In genomic region chr17:17349724-17350106, GRCh38 we compare ENCODE assay signal across 15 cellular contexts. TPM values are rescaled to one million over a fixed set of nuclear protein-coding genes. Genes with fewer than 3 reads are reported as not detected.
DNase-seq lines count a peak whose midpoint lies in the region; ATAC-seq and TF ChIP-seq lines count a peak whose summit lies in the region.
"Had no signal": no experiment of that assay in that cellular context is flagged by ENCODE, and none has a peak within 500 bp of the region (broad histone marks: within the 10 kb centered on the region; RNA-seq: fewer than 3 reads in every experiment).

No MANE protein-coding gene starts in this region.

- TF ChIP-seq CTCF in HEK293 (tag by site-specific recombination; IDR thresholded peaks at IDR 0.05) = no peak
- no peak for TF ChIP-seq CTCF in sigmoid colon (IDR thresholded peaks at IDR 0.05)

- WGBS in sigmoid colon, 2 donors = 64 to 72% methylated on average over 14 of the region's 14 CpGs

- H3K36me3 ChIP-seq in HEK293 (ENCODE audit: control insufficient read depth in 2 of 2, insufficient read depth in 1 of 2, low read length in 2 of 2) = no peaks in the 10 kb centered on the region
- H3K36me3 ChIP-seq in sigmoid colon = peaks cover 0 to 6% (median 0%) of the 10 kb centered on the region in 4 donors

- H3K27ac ChIP-seq in HEK293 (ENCODE audit: extremely low read depth, low read depth, low read length) = no peak overlapping the region
- no peak overlapping the region for H3K27ac ChIP-seq in sigmoid colon

- peak; percentile 33 for DNase-seq in activated CD8-positive, alpha-beta memory T cell treated with anti-CD3 and anti-CD28 coated beads, Interleukin-2, amount 50 U/mL, for 48 hours
- DNase-seq in activated CD8-positive, alpha-beta memory T cell treated with anti-CD3 and anti-CD28 coated beads for 24 hours = no peak
- DNase-seq in islet precursor cell (peak; percentile 59), sigmoid colon (peak; percentile 46), superior temporal gyrus (ENCODE audit: extremely low spot score) (no peak)
- DNase-seq in stimulated activated CD4-positive, alpha-beta T cell treated with anti-CD3 and anti-CD28 coated beads, Interleukin-1b, Interleukin-23, amount 100 ng/mL, for 48 hours = no peak
- DNase-seq: GDM1, KBM-7, MV-4-11, NCI-H1930, NCI-H446 treated with DMSO at 0.1 percent for 48 hours, NCI-H748 treated with DMSO at 0.1 percent for 48 hours had no signal

- intact Hi-C loops in sigmoid colon (cut with DNase I) = no loop called here

- H3K4me3 ChIP-seq in HEK293 (ENCODE audit: low read depth, low read length) (no peak overlapping the region), sigmoid colon (no peak overlapping the region)
- H3K4me3 ChIP-seq: GM12878 had no signal

- H3K9me3 ChIP-seq in HEK293 (ENCODE audit: control insufficient read depth, insufficient read depth, low read depth, low read length) (no peaks in the 10 kb centered on the region), sigmoid colon (no peaks in the 10 kb centered on the region)

- no peak for ATAC-seq in GM18870 (IDR thresholded peaks at IDR 0.05; ENCODE audit: unreplicated experiment)
- ATAC-seq: GM12878 had no signal

- H3K27me3 ChIP-seq in sigmoid colon = peaks cover 0 to 22% (median 11%) of the 10 kb centered on the region in 3 donors

- POLR2A ChIA-PET in HEK293 (lab: Yijun Ruan, JAX) = interaction anchor here (0.7 kb wide), 1 partner anchor 69 kb away, joined by 3 read pairs; the partner anchor contains the start of gene COPS3

- TF ChIP-seq POLR2A in sigmoid colon (IDR thresholded peaks at IDR 0.05) = no peak

- H3K4me1 ChIP-seq in HEK293 (ENCODE audit: control insufficient read depth, insufficient read depth, low read length) (no peaks in the 10 kb centered on the region), sigmoid colon (peaks cover 0 to under 1% (median 0%) of the 10 kb centered on the region in 4 donors)

- CTCF ChIA-PET in HEK293 (lab: Yijun Ruan, JAX) = interaction anchor here (0.5 to 2.5 kb wide), 4 partner anchors 79 to 292 kb away, joined by 3 to 7 read pairs (median 5); no protein-coding TSS in a partner anchor

- TF ChIP-seq EP300 in sigmoid colon (IDR thresholded peaks at IDR 0.05) = no peak

TF ChIP-seq in HEK293, 187 proteins besides CTCF, POLR2A, EP300 and RAD21:
- peak; percentile 95 for TF ChIP-seq ZIC2 (tag by site-specific recombination; IDR thresholded peaks at IDR 0.05)
- TF ChIP-seq ZNF302 (tag by site-specific recombination; IDR thresholded peaks at IDR 0.05; ENCODE audit: low read depth) = no peak
- no peak for TF ChIP-seq ZNF239 (tag by site-specific recombination; IDR thresholded peaks at IDR 0.05)
- TF ChIP-seq ZNF19 (tag by site-specific recombination; IDR thresholded peaks at IDR 0.05; ENCODE audit: low read depth) = no peak
- TF ChIP-seq ZNF223 (tag by site-specific recombination; IDR thresholded peaks at IDR 0.05) = no peak

RNA-seq across cellular contexts. Expression of gene NT5M, which starts 46.5 kb away (rescaled TPM):
- total RNA-seq in sigmoid colon = 1 to 10 TPM; 4.3 to 5.8 (median 5.5) TPM
- polyA plus RNA-seq in sigmoid colon = 1 to 10 TPM in 2 of 3 donors, under 1 TPM in 1; 0.92 to 4.2 (median 1.9) TPM

Comparison
In these comparisons a context has a peak if more than half of its experiments do, and no peak if none do; other contexts are left out.
1. DNase-seq: peak in activated CD8-positive, alpha-beta memory T cell treated with anti-CD3 and anti-CD28 coated beads, Interleukin-2, amount 50 U/mL, for 48 hours (single experiment), islet precursor cell (single experiment) and sigmoid colon (single experiment); none in activated CD8-positive, alpha-beta memory T cell treated with anti-CD3 and anti-CD28 coated beads for 24 hours (single experiment), superior temporal gyrus (single experiment) and stimulated activated CD4-positive, alpha-beta T cell treated with anti-CD3 and anti-CD28 coated beads, Interleukin-1b, Interleukin-23, amount 100 ng/mL, for 48 hours (single experiment).